In genomic region chr7:99500637-99501009, GRCh38 we compare ENCODE assay signal across 8 cellular contexts. TPM values are rescaled to one million over a fixed set of nuclear protein-coding genes. Genes with fewer than 3 reads are reported as not detected.
DNase-seq lines count a peak whose midpoint lies in the region; ATAC-seq and TF ChIP-seq lines count a peak whose summit lies in the region.

No MANE protein-coding gene starts in this region.

- H3K36me3 ChIP-seq in WERI-Rb-1 (peaks cover 39% of the 10 kb centered on the region), gastrocnemius medialis (peaks cover 2 to 22% of the 10 kb centered on the region in 2 donors)

- no peak for TF ChIP-seq POLR2A in gastrocnemius medialis (IDR thresholded peaks at IDR 0.05)

- intact Hi-C loops in gastrocnemius medialis (cut with DNase I; ENCODE audit: low total_unique reads), result loop anchor here (5.0 kb wide), 1 partner anchor 173 kb away; the partner anchor contains the start of gene ARPC1A

- ATAC-seq in foreskin keratinocyte, result no peak
- no peak for ATAC-seq in gastrocnemius medialis
- ATAC-seq in HG02938 (IDR thresholded peaks at IDR 0.05; ENCODE audit: unreplicated experiment), result no peak
- ATAC-seq in GM19328 (IDR thresholded peaks at IDR 0.05; ENCODE audit: unreplicated experiment), result no peak

- DNase-seq in GM12865 (ENCODE audit: low read depth) (no peak), WERI-Rb-1 (no peak), foreskin keratinocyte (no peak), gastrocnemius medialis (no peak), NCI-H2227 (lab: John Stamatoyannopoulos, UW; ENCODE audit: unreplicated experiment) (no peak), NCI-H748 treated with DMSO at 0.1 percent for 48 hours (lab: John Stamatoyannopoulos, UW) (no peak)

- H3K4me3 ChIP-seq in GM12865 (ENCODE audit: low read depth, low read length) (peak overlapping the region; percentile 81), WERI-Rb-1 (ENCODE audit: low read depth, low read length) (peak overlapping the region; percentile 76), gastrocnemius medialis (peak overlapping the region; percentile 77 to 97 (median 94))

- peak overlapping the region; percentile 83 for H3K27ac ChIP-seq in WERI-Rb-1
- H3K27ac ChIP-seq in foreskin keratinocyte, result peak overlapping the region; percentile 94
- peak overlapping the region; percentile 90 to 97 (median 92) for H3K27ac ChIP-seq in gastrocnemius medialis

- H3K9me3 ChIP-seq in WERI-Rb-1 (ENCODE audit: severe bottlenecking) (no peaks in the 10 kb centered on the region), gastrocnemius medialis (no peaks in the 10 kb centered on the region)

- in situ Hi-C loops in gastrocnemius medialis (cut with MboI; ENCODE audit: low sequenced_read_pairs in 4 of 4), result loop anchor here in 2 of 4 donors (5.0 to 10.0 kb wide), 2 partner anchors 52 to 54 kb away; partner anchors contain the start of genes FAM200A (in 2 of the 2) and ZNF655 (in 1 of the 2)

- H3K27me3 ChIP-seq in WERI-Rb-1 (ENCODE audit: insufficient read depth, low read depth, severe bottlenecking) (no peaks in the 10 kb centered on the region), foreskin keratinocyte (no peaks in the 10 kb centered on the region), gastrocnemius medialis (no peaks in the 10 kb centered on the region)

- H3K4me1 ChIP-seq in foreskin keratinocyte (peaks cover 5% of the 10 kb centered on the region), gastrocnemius medialis (peaks cover 27 to 39% of the 10 kb centered on the region in 2 donors)

- no peak for TF ChIP-seq CTCF in GM12865 (IDR thresholded peaks at IDR 0.05; ENCODE audit: insufficient read depth, low read depth, low read length, missing control alignments)
- no peak for TF ChIP-seq CTCF in WERI-Rb-1 (IDR thresholded peaks at IDR 0.05; ENCODE audit: low read depth, low read length)
- TF ChIP-seq CTCF in foreskin keratinocyte (conservative IDR thresholded peaks at IDR 0.05), result no peak
- TF ChIP-seq CTCF in gastrocnemius medialis (IDR thresholded peaks at IDR 0.05 in 4 of 5, conservative IDR thresholded peaks at IDR 0.05 in 1 of 5), result no peak

RNA-seq across cellular contexts. Expression of gene ZNF394, which starts 0.5 kb away (rescaled TPM):
- total RNA-seq in foreskin keratinocyte (14.7 and 15.4 TPM in 2 replicates), gastrocnemius medialis (10 to 100 TPM; 14.2 to 19.2 (median 15.7) TPM)
- 10.6 and 10.7 TPM in 2 replicates for polyA plus RNA-seq in foreskin keratinocyte

RNA-seq across cellular contexts. Expression of gene ZKSCAN5, which starts 3.8 kb away (rescaled TPM):
- total RNA-seq in foreskin keratinocyte, result 10.7 and 11.1 TPM in 2 replicates
- 4.3 and 4.4 TPM in 2 replicates for polyA plus RNA-seq in foreskin keratinocyte
- 10 to 100 TPM in 3 of 4 donors, 1 to 10 TPM in 1; 7.3 to 12.3 (median 10.5) TPM for total RNA-seq in gastrocnemius medialis

RNA-seq across cellular contexts. Expression of gene ZNF789, which starts 27.9 kb away (rescaled TPM):
- total RNA-seq in foreskin keratinocyte, result 4.2 and 6.1 TPM in 2 replicates
- polyA plus RNA-seq in foreskin keratinocyte, result 2.4 and 2.8 TPM in 2 replicates
- total RNA-seq in gastrocnemius medialis, result 1 to 10 TPM; 1.2 to 2.8 (median 1.4) TPM

RNA-seq across cellular contexts. Expression of gene ATP5MF, which starts 34.7 kb away (rescaled TPM):
- total RNA-seq in foreskin keratinocyte (574 and 629 TPM in 2 replicates), gastrocnemius medialis (1,000 to 10,000 TPM; 2,310 to 4,128 (median 2,801) TPM)
- 1,137 and 1,181 TPM in 2 replicates for polyA plus RNA-seq in foreskin keratinocyte

RNA-seq across cellular contexts. Expression of gene FAM200A, which starts 51.3 kb away (rescaled TPM):
- total RNA-seq in foreskin keratinocyte (5.6 and 5.8 TPM in 2 replicates), gastrocnemius medialis (1 to 10 TPM; 2.3 to 5.7 (median 3.8) TPM)
- 3.2 and 3.6 TPM in 2 replicates for polyA plus RNA-seq in foreskin keratinocyte
